ENCODE assay signal across 8 cellular contexts in genomic region chr4:6916587-6917444, GRCh38. TPM values are rescaled to one million over a fixed set of nuclear protein-coding genes. Genes with fewer than 3 reads are reported as not detected.
DNase-seq lines count a peak whose midpoint lies in the region; ATAC-seq, FAIRE-seq and TF ChIP-seq lines count a peak whose summit lies in the region.

No MANE protein-coding gene starts in this region.

- H2AK5ac ChIP-seq in mesenchymal stem cell (ENCODE audit: low read length, severe bottlenecking): no peak overlapping the region

- peaks cover 13% of the 10 kb centered on the region for H3K79me2 ChIP-seq in GM12878 (ENCODE audit: control insufficient read depth, insufficient read depth, low read length)

- FAIRE-seq in GM12878 (lab: Jason Lieb, UNC): no peak

- peaks cover 25% of the 10 kb centered on the region for H3K4me1 ChIP-seq in GM12878 (ENCODE audit: control insufficient read depth, insufficient read depth, low read length)
- peaks cover 23% of the 10 kb centered on the region for H3K4me1 ChIP-seq in mesenchymal stem cell (ENCODE audit: control insufficient read depth, insufficient read depth, low read depth, low read length)
- H3K4me1 ChIP-seq in testis: peaks cover 22% of the 10 kb centered on the region

- no peak overlapping the region for H3K9ac ChIP-seq in GM12878 (ENCODE audit: control insufficient read depth, insufficient read depth, low read length)
- no peak overlapping the region for H3K9ac ChIP-seq in mesenchymal stem cell (ENCODE audit: low read length)

- H3K4me2 ChIP-seq in GM12878 (ENCODE audit: control insufficient read depth, insufficient read depth) (peak overlapping the region; percentile 32), mesenchymal stem cell (ENCODE audit: low read length, poor library complexity, severe bottlenecking) (no peak overlapping the region)

- WGBS in GM12878 (ENCODE audit: insufficient coverage, insufficient replicate concordance, low lambda C conversion rate, missing lambda C conversion rate): 58% methylated on average over 15 of the region's 15 CpGs
- 68% methylated on average over 15 of the region's 15 CpGs for WGBS in mesenchymal stem cell
- 66 to 78% methylated on average over 15 of the region's 15 CpGs for WGBS in testis, 2 donors

- peak overlapping the region; percentile 75 to 76 for H3K18ac ChIP-seq in mesenchymal stem cell (ENCODE audit: low read depth in 1 of 2, low read length in 2 of 2)

- in situ Hi-C loops in GM12878 (cut with MboI): no loop called here

- H2BK15ac ChIP-seq in mesenchymal stem cell (ENCODE audit: low read depth, poor library complexity, severe bottlenecking): peak overlapping the region; percentile 30

- H3K27ac ChIP-seq in GM12878 (ENCODE audit: control insufficient read depth, insufficient read depth) (peak overlapping the region; percentile 38; the same call in 1 of the 2 replicates), mesenchymal stem cell (ENCODE audit: low read length, poor library complexity, severe bottlenecking) (no peak overlapping the region), testis (peak overlapping the region in 1 of 2 donors; percentile 36)

- H2BK12ac ChIP-seq in mesenchymal stem cell (ENCODE audit: low read length in 2 of 2): peak overlapping the region in 1 of 2 experiments; percentile 49

- no peak overlapping the region for H3K14ac ChIP-seq in mesenchymal stem cell (ENCODE audit: low read length in 2 of 2)

- CTCF ChIA-PET in GM12878 (lab: Yijun Ruan, JAX): interaction anchor here (0.7 to 1.4 kb wide), 4 partner anchors 10 to 75 kb away, joined by 3 to 5 read pairs (median 3); no protein-coding TSS in a partner anchor

- intact Hi-C loops in GM12878 (cut with micrococcal nuclease; ENCODE audit: unreplicated experiment) (no loop called here), testis (cut with DNase I; ENCODE audit: low total_unique reads) (no loop called here)

- no peaks in the 10 kb centered on the region for H3K9me3 ChIP-seq in GM12878 (replicated peaks; ENCODE audit: control insufficient read depth, insufficient read depth, low read length)
- no peaks in the 10 kb centered on the region for H3K9me3 ChIP-seq in mesenchymal stem cell (ENCODE audit: control insufficient read depth, low read length)
- no peaks in the 10 kb centered on the region for H3K9me3 ChIP-seq in testis

- H3K4ac ChIP-seq in mesenchymal stem cell (ENCODE audit: low read depth in 1 of 2, low read length in 2 of 2): peak overlapping the region; percentile 1 to 52

- DNase-seq in T-helper 22 cell (ENCODE audit: low read depth): peak; percentile 65
- no peak for DNase-seq in GM12878 (ENCODE audit: low read depth, low spot score)
- DNase-seq in mesenchymal stem cell: peak; percentile 56
- peak; percentile 39 for DNase-seq in testis
- DNase-seq in GM20000 (ENCODE audit: low spot score): no peak

- no peak overlapping the region for H2BK5ac ChIP-seq in mesenchymal stem cell (ENCODE audit: low read depth, low read length, poor library complexity, severe bottlenecking)

- no peak for TF ChIP-seq CTCF in GM12878 (IDR thresholded peaks at IDR 0.05 in 2 of 3, conservative IDR thresholded peaks at IDR 0.05 in 1 of 3; ENCODE audit: control insufficient read depth in 2 of 3, extremely low read depth in 1 of 3, insufficient read depth in 1 of 3, low read depth in 3 of 3, low read length in 3 of 3)
- no peak for TF ChIP-seq CTCF in testis (IDR thresholded peaks at IDR 0.05)
- no peak for TF ChIP-seq CTCF in GM20000 (IDR thresholded peaks at IDR 0.05; ENCODE audit: extremely low read depth, missing control alignments)

- no peaks in the 10 kb centered on the region for H3K27me3 ChIP-seq in GM12878 (replicated peaks in 1 of 2; ENCODE audit: control insufficient read depth in 2 of 2, insufficient read depth in 2 of 2, low read length in 1 of 2)
- no peaks in the 10 kb centered on the region for H3K27me3 ChIP-seq in mesenchymal stem cell (ENCODE audit: control insufficient read depth in 1 of 2, insufficient read depth in 1 of 2, low read length in 2 of 2)
- no peaks in the 10 kb centered on the region for H3K27me3 ChIP-seq in testis

- H2AFZ ChIP-seq in GM12878 (ENCODE audit: control insufficient read depth, low read depth, low read length): no peak overlapping the region
- no peak overlapping the region for H2AFZ ChIP-seq in mesenchymal stem cell (ENCODE audit: low read depth, low read length)

- H4K91ac ChIP-seq in mesenchymal stem cell (ENCODE audit: low read length): peak overlapping the region; percentile 14

- no peak overlapping the region for H2BK120ac ChIP-seq in mesenchymal stem cell (ENCODE audit: low read depth, low read length)

- peak overlapping the region; percentile 71 for H4K8ac ChIP-seq in mesenchymal stem cell (ENCODE audit: low read length)

- RAD21 ChIA-PET in GM12878 (lab: Charles Lee; ENCODE audit: unreplicated experiment): no interaction called here

- H3K23ac ChIP-seq in mesenchymal stem cell (ENCODE audit: low read length in 2 of 2): no peak overlapping the region

- ATAC-seq in HG02885 (IDR thresholded peaks at IDR 0.05; ENCODE audit: poor library complexity, unreplicated experiment) (peak; percentile 36), GM12878 (peak; percentile 49), GM18519 (IDR thresholded peaks at IDR 0.05; ENCODE audit: low FRiP score, unreplicated experiment) (no peak), GM18861 (IDR thresholded peaks at IDR 0.05; ENCODE audit: unreplicated experiment) (no peak)

- H3K4me3 ChIP-seq in GM12878 (no peak overlapping the region), mesenchymal stem cell (ENCODE audit: insufficient read depth in 1 of 2, low read depth in 1 of 2, low read length in 2 of 2) (no peak overlapping the region), testis (no peak overlapping the region)

- peaks cover 39% of the 10 kb centered on the region for H3K79me1 ChIP-seq in mesenchymal stem cell (replicated peaks; ENCODE audit: low read length, poor library complexity, severe bottlenecking)

- no peaks in the 10 kb centered on the region for H3K36me3 ChIP-seq in GM12878 (ENCODE audit: control insufficient read depth in 2 of 2, insufficient read depth in 2 of 2, low read length in 1 of 2)
- H3K36me3 ChIP-seq in mesenchymal stem cell (ENCODE audit: control insufficient read depth in 1 of 2, insufficient read depth in 2 of 2, low read depth in 1 of 2, low read length in 2 of 2): peaks cover 0 to 3% of the 10 kb centered on the region in 2 experiments
- no peaks in the 10 kb centered on the region for H3K36me3 ChIP-seq in testis (ENCODE audit: low read depth, missing control alignments)

- no TSS peak for BruUV-seq in GM12878 (replicated peaks; lab: Mats Ljungman, UMichigan)

- TF ChIP-seq POLR2A in GM12878 (IDR thresholded peaks at IDR 0.05; ENCODE audit: low read depth, low read length) (no peak), testis (IDR thresholded peaks at IDR 0.05) (no peak)

- SMC1A ChIA-PET in GM12878 (lab: Charles Lee; ENCODE audit: uncharacterized antibody, unreplicated experiment): interaction anchor here (1.1 to 1.7 kb wide), 3 partner anchors 25 to 97 kb away, joined by 3 to 5 read pairs (median 4); no protein-coding TSS in a partner anchor

- TF ChIP-seq RAD21 in GM12878 (IDR thresholded peaks at IDR 0.05; ENCODE audit: insufficient read depth, low read depth, low read length): no peak

- no peak for TF ChIP-seq EP300 in GM12878 (IDR thresholded peaks at IDR 0.05; ENCODE audit: borderline replicate concordance in 1 of 2, control insufficient read depth in 1 of 2, low read depth in 2 of 2, low read length in 2 of 2)

- POLR2A ChIA-PET in GM12878 (lab: Charles Lee): interaction anchor here (0.5 to 1.0 kb wide), 4 partner anchors 13 to 204 kb away, joined by 3 to 4 read pairs (median 4); partner anchors contain the start of gene GRPEL1

- H4K20me1 ChIP-seq in GM12878 (ENCODE audit: control insufficient read depth, insufficient read depth): no peaks in the 10 kb centered on the region

RNA-seq across cellular contexts. Expression of gene TBC1D14, which starts 7.2 kb away (rescaled TPM):
- 34.3 and 34.9 TPM in 2 replicates for total RNA-seq in GM12878 (2013; cell fraction: nucleolus; rRNA removed)
- total RNA-seq in GM12878 (2014; rRNA removed): 39.3 and 40.6 TPM in 2 replicates
- total RNA-seq in GM12878 (2014; rRNA removed; fragmentation: Illumina TruSeq; extraction: Trizol): 31.6 and 33.1 TPM in 2 replicates
- total RNA-seq in GM12878 (2021): 32.1 and 38.1 TPM in 2 replicates
- polyA plus RNA-seq in GM12878 (2011; ENCODE audit: low read depth): 13.2 TPM
- polyA plus RNA-seq in GM12878 (2011; rRNA removed): 23.3 and 27.3 TPM in 2 replicates
- polyA plus RNA-seq in GM12878 (2011; cell fraction: cytosol; rRNA removed): 26.0 and 27.3 TPM in 2 replicates
- 21.3 and 25.6 TPM in 2 replicates for polyA plus RNA-seq in GM12878 (2011; cell fraction: nucleus; rRNA removed)
- polyA plus RNA-seq in GM12878 (2012): 17.7 TPM in 2 replicates
- polyA plus RNA-seq in GM12878 (2014; fragmentation: Illumina TruSeq; extraction: Trizol): 21.3 and 30.1 TPM in 2 replicates
- polyA plus RNA-seq in GM12878 (2014; fragmentation: Nextera tagmentation; extraction: Ambion mirVana): 1 to 10 TPM in 1 of 2 experiments, under 1 TPM in 1; 0.87 to 1.1 TPM
- 32.9 and 33.9 TPM in 2 replicates for polyA plus RNA-seq in GM12878 (2014; rRNA removed)
- 10 to 100 TPM; 29.0 to 30.0 TPM for polyA plus RNA-seq in GM12878 (2016; fragmentation: Nextera tagmentation; extraction: Ambion mirVana)
- polyA minus RNA-seq in GM12878 (2011; rRNA and poly(A)+ RNA removed): 22.7 and 28.6 TPM in 2 replicates
- polyA minus RNA-seq in GM12878 (2011; cell fraction: cytosol; rRNA and poly(A)+ RNA removed): 9.1 and 13.3 TPM in 2 replicates
- 10.4 and 17.0 TPM in 2 replicates for polyA minus RNA-seq in GM12878 (2011; cell fraction: nucleus; rRNA and poly(A)+ RNA removed)
- polyA plus RNA-seq in mesenchymal stem cell (2013, experiment 1 of 2): 25.0 TPM
- polyA plus RNA-seq in mesenchymal stem cell (2013, experiment 2 of 2): 24.9 TPM
- 10 to 100 TPM; 87.6 to 98.8 TPM for total RNA-seq in testis
- polyA plus RNA-seq in testis (ENCODE audit: insufficient read depth, low read depth, low replicate concordance): 78.0 TPM

Comparison
In these comparisons a context has a peak if more than half of its experiments do, and no peak if none do; other contexts are left out.
1. ATAC-seq: peak in HG02885 (single experiment) and GM12878 (single experiment); none in GM18519 (single experiment) and GM18861 (single experiment).
2. DNase-seq: peak in T-helper 22 cell (single experiment), mesenchymal stem cell (single experiment) and testis (single experiment); none in GM12878 (single experiment) and GM20000 (single experiment).